8 cellular contexts compared by ENCODE assay signal in genomic region chr17:39199673-39199985, GRCh38. TPM values are rescaled to one million over a fixed set of nuclear protein-coding genes. Genes with fewer than 3 reads are reported as not detected.
DNase-seq lines count a peak whose midpoint lies in the region; ATAC-seq and TF ChIP-seq lines count a peak whose summit lies in the region.

No MANE protein-coding gene starts in this region.

- no peak for DNase-seq in AG04449 (ENCODE audit: low read depth, low spot score)
- DNase-seq in activated CD4-positive, alpha-beta memory T cell treated with anti-CD3 and anti-CD28 coated beads, Interleukin-2, amount 10 ng/mL, durations not matched to agents 7 days and 5 days: no peak
- DNase-seq in right atrium auricular region (ENCODE audit: low spot score): no peak
- DNase-seq in spleen: no peak
- no peak for DNase-seq in stimulated activated naive CD4-positive, alpha-beta T cell treated with Interleukin-2 at 50 U/mL for 16 hours (lab: John Stamatoyannopoulos, UW)
- DNase-seq in RPMI8226: no peak

- H3K27me3 ChIP-seq in right atrium auricular region (no peaks in the 10 kb centered on the region), spleen (replicated peaks in 1 of 7) (peaks cover 0 to 12% (median 0%) of the 10 kb centered on the region in 7 donors)

- ATAC-seq in GM21390 (IDR thresholded peaks at IDR 0.05; ENCODE audit: unreplicated experiment) (peak; percentile 8), GM19023 (IDR thresholded peaks at IDR 0.05; ENCODE audit: unreplicated experiment) (no peak)

- WGBS in spleen, 5 donors: 1 to 3% (median 3%) methylated on average over 14 of the region's 14 CpGs

- TF ChIP-seq CTCF in AG04449 (IDR thresholded peaks at IDR 0.05; ENCODE audit: insufficient read depth, low read length, missing control alignments) (no peak), right atrium auricular region (IDR thresholded peaks at IDR 0.05) (no peak), spleen (IDR thresholded peaks at IDR 0.05 in 8 of 11, conservative IDR thresholded peaks at IDR 0.05 in 3 of 11) (no peak)

- H3K4me3 ChIP-seq in AG04449 (ENCODE audit: low read depth, low read length) (peak overlapping the region; percentile 95), right atrium auricular region (peak overlapping the region; percentile 92 to 96), spleen (peak overlapping the region; percentile 24 to 98 (median 94))

- intact Hi-C loops in spleen (cut with DNase I; ENCODE audit: low total_unique reads): no loop called here

- H3K4me3 Mint-ChIP-seq in activated CD4-positive, alpha-beta memory T cell treated with anti-CD3 and anti-CD28 coated beads, Interleukin-2, amount 10 ng/mL, durations not matched to agents 7 days and 5 days: peak overlapping the region; percentile 93

- H3K27ac Mint-ChIP-seq in activated CD4-positive, alpha-beta memory T cell treated with anti-CD3 and anti-CD28 coated beads, Interleukin-2, amount 10 ng/mL, durations not matched to agents 7 days and 5 days: peak overlapping the region; percentile 96

- peaks cover 44% of the 10 kb centered on the region for H3K36me3 Mint-ChIP-seq in activated CD4-positive, alpha-beta memory T cell treated with anti-CD3 and anti-CD28 coated beads, Interleukin-2, amount 10 ng/mL, durations not matched to agents 7 days and 5 days (ENCODE audit: low read depth)

- no peaks in the 10 kb centered on the region for H3K9me3 Mint-ChIP-seq in activated CD4-positive, alpha-beta memory T cell treated with anti-CD3 and anti-CD28 coated beads, Interleukin-2, amount 10 ng/mL, durations not matched to agents 7 days and 5 days

- H3K27ac ChIP-seq in right atrium auricular region (peak overlapping the region; percentile 93 to 96), spleen (peak overlapping the region; percentile 95 to 99 (median 97))

- H3K4me1 Mint-ChIP-seq in activated CD4-positive, alpha-beta memory T cell treated with anti-CD3 and anti-CD28 coated beads, Interleukin-2, amount 10 ng/mL, durations not matched to agents 7 days and 5 days: peaks cover 66% of the 10 kb centered on the region

- POLR2A ChIA-PET in AG04449 (lab: Yijun Ruan, JAX): interaction anchor here (0.6 to 1.6 kb wide), 18 partner anchors 9 to 425 kb away, joined by 3 to 13 read pairs (median 4); partner anchors contain the start of gene RPL23
- POLR2A ChIA-PET in activated CD4-positive, alpha-beta memory T cell treated with anti-CD3 and anti-CD28 coated beads, Interleukin-2, amount 10 ng/mL, durations not matched to agents 7 days and 5 days (lab: Charles Lee): interaction anchor here (0.7 to 2.1 kb wide), 27 partner anchors 9 to 848 kb away, joined by 3 to 22 read pairs (median 5); partner anchors contain the start of genes ARL5C, CDK12, CWC25 and FBXL20

- no peaks in the 10 kb centered on the region for H3K27me3 Mint-ChIP-seq in activated CD4-positive, alpha-beta memory T cell treated with anti-CD3 and anti-CD28 coated beads, Interleukin-2, amount 10 ng/mL, durations not matched to agents 7 days and 5 days

- no peak for TF ChIP-seq POLR2A in spleen (IDR thresholded peaks at IDR 0.05)

- H3K4me1 ChIP-seq in right atrium auricular region (peaks cover 0 to 47% of the 10 kb centered on the region in 2 donors), spleen (peaks cover 21 to 91% (median 75%) of the 10 kb centered on the region in 6 donors)

- CTCF ChIA-PET in AG04449 (lab: Yijun Ruan, JAX): interaction anchor here (1.1 to 13.8 kb wide), 4 partner anchors 25 to 216 kb away, joined by 4 to 429 read pairs (median 10); no protein-coding TSS in a partner anchor
- CTCF ChIA-PET in activated CD4-positive, alpha-beta memory T cell treated with anti-CD3 and anti-CD28 coated beads, Interleukin-2, amount 10 ng/mL, durations not matched to agents 7 days and 5 days (lab: Charles Lee): interaction anchor here (0.6 to 2.6 kb wide), 16 partner anchors 9 to 472 kb away, joined by 3 to 21 read pairs (median 4); no protein-coding TSS in a partner anchor

- H3K36me3 ChIP-seq in right atrium auricular region (peaks cover 35% of the 10 kb centered on the region), spleen (peaks cover 3 to 38% (median 36%) of the 10 kb centered on the region in 6 donors)

- H3K9me3 ChIP-seq in right atrium auricular region (no peaks in the 10 kb centered on the region), spleen (no peaks in the 10 kb centered on the region)

RNA-seq across cellular contexts. Expression of gene RPL19, which starts 0.5 kb away (rescaled TPM):
- 1,000 to 10,000 TPM; 1,724 to 1,761 TPM for total RNA-seq in activated CD4-positive, alpha-beta memory T cell treated with anti-CD3 and anti-CD28 coated beads, Interleukin-2, amount 10 ng/mL, durations not matched to agents 7 days and 5 days
- total RNA-seq in right atrium auricular region (1,000 to 10,000 TPM; 1,458 to 1,831 TPM), spleen (1,000 to 10,000 TPM; 1,504 to 3,872 (median 2,079) TPM)
- polyA plus RNA-seq in spleen: 1,000 to 10,000 TPM; 4,610 to 7,360 (median 6,812) TPM

RNA-seq across cellular contexts. Expression of gene CACNB1, which starts 2.2 kb away (rescaled TPM):
- 10 to 100 TPM; 19.5 to 24.0 TPM for total RNA-seq in activated CD4-positive, alpha-beta memory T cell treated with anti-CD3 and anti-CD28 coated beads, Interleukin-2, amount 10 ng/mL, durations not matched to agents 7 days and 5 days
- 10 to 100 TPM in 1 of 2 donors, 1 to 10 TPM in 1; 3.6 to 13.4 TPM for total RNA-seq in right atrium auricular region
- total RNA-seq in spleen: 10 to 100 TPM in 2 of 7 donors, 1 to 10 TPM in 5; 4.1 to 11.9 (median 7.1) TPM
- 1 to 10 TPM; 2.0 to 5.0 (median 4.2) TPM for polyA plus RNA-seq in spleen

RNA-seq across cellular contexts. Expression of gene STAC2, which starts 26.1 kb away (rescaled TPM):
- not detected for total RNA-seq in activated CD4-positive, alpha-beta memory T cell treated with anti-CD3 and anti-CD28 coated beads, Interleukin-2, amount 10 ng/mL, durations not matched to agents 7 days and 5 days
- 1 to 10 TPM in 1 of 2 donors, under 1 TPM in 1; 0.82 to 2.3 TPM for total RNA-seq in right atrium auricular region
- under 1 TPM in 2 of 7 donors, not detected in 5; 0.27 to 0.56 TPM for total RNA-seq in spleen
- under 1 TPM in 1 of 3 donors, not detected in 2; 0.06 TPM for polyA plus RNA-seq in spleen

RNA-seq across cellular contexts. Expression of gene ARL5C, which starts 33.7 kb away (rescaled TPM):
- under 1 TPM in 1 of 2 experiments, not detected in 1; 0.15 TPM for total RNA-seq in activated CD4-positive, alpha-beta memory T cell treated with anti-CD3 and anti-CD28 coated beads, Interleukin-2, amount 10 ng/mL, durations not matched to agents 7 days and 5 days
- total RNA-seq in right atrium auricular region (not detected), spleen (not detected)
- not detected for polyA plus RNA-seq in spleen

RNA-seq across cellular contexts. Expression of gene PLXDC1, which starts 48.2 kb away (rescaled TPM):
- total RNA-seq in activated CD4-positive, alpha-beta memory T cell treated with anti-CD3 and anti-CD28 coated beads, Interleukin-2, amount 10 ng/mL, durations not matched to agents 7 days and 5 days: 1 to 10 TPM; 7.2 to 7.3 TPM
- total RNA-seq in right atrium auricular region (1 to 10 TPM; 4.6 to 9.3 TPM), spleen (10 to 100 TPM in 2 of 7 donors, 1 to 10 TPM in 5; 3.1 to 11.2 (median 6.0) TPM)
- 1 to 10 TPM; 2.9 to 4.2 (median 3.3) TPM for polyA plus RNA-seq in spleen
